ENCODE assay signal across 26 cellular contexts in the genomic region with DNA sequence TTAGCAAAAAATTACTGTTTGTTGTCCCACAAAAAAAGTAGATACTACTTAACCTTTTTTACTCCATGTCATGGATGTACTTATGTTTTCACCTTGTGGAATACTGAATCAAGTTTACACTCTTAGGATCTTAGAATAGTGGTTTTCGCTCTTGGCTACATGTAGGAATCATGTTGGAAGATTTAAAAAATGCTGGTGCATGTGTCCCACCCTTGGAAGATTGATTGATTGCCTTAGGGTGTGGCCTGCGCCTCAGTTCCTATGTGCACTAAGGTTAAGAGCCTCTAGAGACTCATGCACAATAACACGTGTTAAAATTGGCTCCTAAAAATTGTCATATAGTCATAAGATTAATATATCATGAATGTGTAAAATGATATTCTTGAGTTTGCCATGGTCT.
"Had no signal": no experiment of that assay in that cellular context is flagged by ENCODE, and none has a peak within 500 bp of the region (broad histone marks: within the 10 kb centered on the region; RNA-seq: fewer than 3 reads in every experiment).

No MANE protein-coding gene starts in this region.

- H3K4me1 ChIP-seq: breast epithelium, esophagus squamous epithelium, left lung, prostate gland, right atrium auricular region, suprapubic skin, tibial artery had no signal

- H3K36me3 ChIP-seq: breast epithelium, esophagus squamous epithelium, heart right ventricle, left lung, ovary, prostate gland, right atrium auricular region, stomach, suprapubic skin, tibial artery, upper lobe of right lung had no signal

- H3K4me3 ChIP-seq: breast epithelium, esophagus squamous epithelium, heart right ventricle, left lung, lung, ovary, prostate gland, right atrium auricular region, smooth muscle cell, stomach, suprapubic skin, tibial artery, upper lobe of right lung had no signal

- H3K27me3 ChIP-seq: breast epithelium, esophagus squamous epithelium, heart right ventricle, left lung, ovary, right atrium auricular region, stomach, suprapubic skin, tibial artery, upper lobe of right lung had no signal

- H3K27ac ChIP-seq: breast epithelium, esophagus squamous epithelium, heart right ventricle, left lung, ovary, prostate gland, right atrium auricular region, stomach, suprapubic skin, tibial artery, upper lobe of right lung had no signal

- ATAC-seq: activated naive CD4-positive, alpha-beta T cell treated with anti-CD3 and anti-CD28 coated beads, Interleukin-2, amount 50 U/mL, for 72 hours; activated T-cell treated with anti-CD3 and anti-CD28 coated beads, Interleukin-2, amount 50 U/mL, for 72 hours; heart right ventricle; left lung; stimulated activated naive B cell treated with anti-CD40 and anti-IgM and Interleukin-4, amounts not matched to agents 10 μg/mL and 1 μg/mL and 100 μg/mL, for 72 hours; upper lobe of right lung had no signal

- DNase-seq: activated CD4-positive, alpha-beta T cell treated with anti-CD3 and anti-CD28 coated beads for 4 hours; activated CD4-positive, alpha-beta T cell treated with anti-CD3 and anti-CD28 coated beads, Interleukin-2, amount 50 U/mL, for 4 hours; activated naive CD4-positive, alpha-beta T cell; activated T-cell treated with anti-CD3 and anti-CD28 coated beads for 4 hours; activated T-cell treated with anti-CD3 and anti-CD28 coated beads, Interleukin-2, amount 50 U/mL, for 72 hours; esophagus squamous epithelium; foreskin melanocyte; heart right ventricle; left lung; nephron progenitor cell; ovary; stimulated activated CD4-positive, alpha-beta T cell treated with anti-CD3 and anti-CD28 coated beads, Interleukin-1b, Interleukin-23, amount 100 ng/mL, for 48 hours; stimulated activated CD4-positive, alpha-beta T cell treated with anti-CD3 and anti-CD28 coated beads, Interleukin-4, amount 100 ng/mL, for 4 hours; stimulated activated CD8-positive, alpha-beta memory T cell treated with anti-CD3 and anti-CD28 coated beads, Interleukin-4, amount 100 ng/mL, for 48 hours; stimulated activated naive B cell treated with anti-CD40 and anti-IgM and Interleukin-4, amounts not matched to agents 10 μg/mL and 1 μg/mL and 100 μg/mL, for 72 hours; stomach; T-helper 2 cell; tibial artery; upper lobe of right lung had no signal

- H3K4me2 ChIP-seq: smooth muscle cell had no signal

- H3K9me3 ChIP-seq: breast epithelium, esophagus squamous epithelium, heart right ventricle, left lung, ovary, prostate gland, right atrium auricular region, stomach, suprapubic skin, tibial artery, upper lobe of right lung had no signal
